ENCODE assay signal across 23 cellular contexts in the genomic region with DNA sequence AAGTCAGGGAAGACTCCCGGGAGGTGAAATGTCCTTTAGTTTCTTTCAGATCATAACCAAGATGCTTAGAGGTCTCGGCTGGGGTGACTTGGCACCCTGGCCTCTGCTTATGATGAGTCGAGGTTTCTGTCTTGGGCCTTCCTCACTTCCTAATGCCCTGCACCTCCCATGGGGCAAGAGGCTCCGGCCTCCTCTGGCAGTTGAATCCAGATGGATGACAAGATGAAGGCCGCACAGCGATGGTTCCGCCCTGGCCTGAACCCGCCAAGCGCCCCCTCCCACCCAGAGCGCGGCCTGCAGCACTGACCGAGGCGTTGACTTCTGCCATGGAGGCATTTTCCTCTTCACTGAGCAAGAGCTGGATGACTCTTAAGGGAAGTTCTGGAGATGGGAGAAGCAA. TPM values are rescaled to one million over a fixed set of nuclear protein-coding genes. Genes with fewer than 3 reads are reported as not detected.
"Had no signal": no experiment of that assay in that cellular context is flagged by ENCODE, and none has a peak within 500 bp of the region (broad histone marks: within the 10 kb centered on the region; RNA-seq: fewer than 3 reads in every experiment).

No MANE protein-coding gene starts in this region.

- ATAC-seq: activated naive CD4-positive, alpha-beta T cell treated with anti-CD3 and anti-CD28 coated beads, Interleukin-2, amount 50 U/mL, for 72 hours; activated naive CD8-positive, alpha-beta T cell treated with anti-CD3 and anti-CD28 coated beads, Interleukin-2, amount 50 U/mL, for 24 hours; activated T-cell treated with anti-CD3 and anti-CD28 coated beads, Interleukin-2, amount 50 U/mL, for 4 hours had no signal

- DNase-seq: activated CD4-positive, alpha-beta memory T cell treated with anti-CD3 and anti-CD28 coated beads for 36 hours; activated CD4-positive, alpha-beta T cell treated with anti-CD3 and anti-CD28 coated beads, Interleukin-2, amount 10 ng/mL, durations not matched to agents 7 days and 5 days; activated CD4-positive, CD25-positive, alpha-beta regulatory T cell; activated CD8-positive, alpha-beta memory T cell treated with anti-CD3 and anti-CD28 coated beads for 24 hours; activated effector memory CD4-positive, alpha-beta T cell treated with anti-CD3 and anti-CD28 coated beads, Interleukin-2, amount 50 U/mL, for 16 hours; activated naive CD4-positive, alpha-beta T cell treated with Interleukin-2 at 50 U/mL for 16 hours; activated naive CD8-positive, alpha-beta T cell treated with anti-CD3 and anti-CD28 coated beads, Interleukin-2, amount 50 U/mL, for 24 hours; activated T-cell treated with anti-CD3 and anti-CD28 coated beads, Interleukin-2, amount 50 U/mL, for 4 hours; amygdala; brain microvascular endothelial cell; Kasumi-1; NCI-H2171; NCI-H2227 treated with DMSO at 0.1 percent for 48 hours; NCI-H446 treated with DMSO at 0.1 percent for 48 hours; NCI-H524 treated with DMSO at 0.1 percent for 48 hours; SJCRH30; T-helper 1 cell had no signal

- H3K9me3 ChIP-seq: SJCRH30, SK-N-SH had no signal

- H3K27ac ChIP-seq: brain microvascular endothelial cell, cardiac muscle cell, SJCRH30, VCaP had no signal

- H3K27me3 ChIP-seq: cardiac muscle cell, SJCRH30 had no signal

- H3K4me3 ChIP-seq: cardiac muscle cell, K562, SJCRH30 had no signal

- H3K36me3 ChIP-seq: brain microvascular endothelial cell, cardiac muscle cell, SJCRH30 had no signal

- H3K4me1 ChIP-seq: SJCRH30 had no signal

RNA-seq across cellular contexts. Expression of gene MUC20, which starts 31.3 kb away (rescaled TPM):
- total RNA-seq: RPMI7951, SJCRH30 had no signal

RNA-seq across cellular contexts. Expression of gene MUC4, which starts 59.7 kb away (rescaled TPM):
- total RNA-seq: cardiac muscle cell, RPMI7951 had no signal
